In the genomic region with DNA sequence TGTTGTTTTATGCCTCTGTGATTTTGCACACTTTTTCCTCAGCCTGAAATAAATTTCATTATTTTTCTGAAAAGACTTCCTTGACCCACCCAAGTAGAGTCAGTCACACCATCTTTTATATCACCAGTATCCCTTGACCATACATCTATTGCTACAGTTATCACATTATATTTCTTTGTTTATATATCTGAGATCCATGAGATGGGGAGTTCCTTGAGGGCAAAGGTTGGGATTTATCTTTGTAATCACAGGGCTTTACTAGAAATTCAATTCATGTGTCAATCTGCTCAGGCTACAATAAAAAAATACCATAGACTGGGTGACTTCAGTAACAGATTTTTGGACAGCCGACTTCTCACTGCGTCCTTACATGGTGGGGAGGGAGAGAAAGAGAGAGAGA, we compare ENCODE assay signal across 28 cellular contexts.
"Had no signal": no experiment of that assay in that cellular context is flagged by ENCODE, and none has a peak within 500 bp of the region (broad histone marks: within the 10 kb centered on the region; RNA-seq: fewer than 3 reads in every experiment).

No MANE protein-coding gene starts in this region.

- H3K4me3 Mint-ChIP-seq: naive thymus-derived CD8-positive, alpha-beta T cell; natural killer cell treated with Interleukin-12 subunit alpha and Interleukin-12 subunit beta and Interleukin-15 and Interleukin-18, amount 100 ng/mL, for 72 hours; neural progenitor cell; stimulated activated effector memory CD8-positive, alpha-beta T cell treated with anti-CD3 and anti-CD28 coated beads, Interleukin-12 subunit alpha, Interleukin-12 subunit beta, amount 100 ng/mL, for 72 hours; stimulated activated naive B cell treated with anti-CD40 and anti-IgM and Interleukin-4, amounts not matched to agents 10 μg/mL and 1 μg/mL and 100 μg/mL, for 72 hours; stimulated activated naive CD8-positive, alpha-beta T cell treated with anti-CD3 and anti-CD28 coated beads, Interleukin-15, Interleukin-2, amounts not matched to agents 100 ng/mL and 50 ng/mL, for 24 hours had no signal

- H3K27me3 Mint-ChIP-seq: naive thymus-derived CD8-positive, alpha-beta T cell; natural killer cell treated with Interleukin-12 subunit alpha and Interleukin-12 subunit beta and Interleukin-15 and Interleukin-18, amount 100 ng/mL, for 72 hours; progenitor cell of endocrine pancreas; stimulated activated naive B cell treated with anti-CD40 and anti-IgM and Interleukin-4, amounts not matched to agents 10 μg/mL and 1 μg/mL and 100 μg/mL, for 72 hours; stimulated activated naive CD8-positive, alpha-beta T cell treated with anti-CD3 and anti-CD28 coated beads, Interleukin-15, Interleukin-2, amounts not matched to agents 100 ng/mL and 50 ng/mL, for 24 hours had no signal

- DNase-seq: naive thymus-derived CD8-positive, alpha-beta T cell; occipital lobe; ovary; posterior cingulate gyrus; psoas muscle; right cardiac atrium; right lobe of liver; sigmoid colon; small intestine; stimulated activated CD4-positive, alpha-beta T cell treated with anti-CD3 and anti-CD28 coated beads, Interleukin-15, amount 100 ng/mL, for 24 hours; stimulated activated CD4-positive, alpha-beta T cell treated with anti-CD3 and anti-CD28 coated beads, Interleukin-2, amount 100 ng/mL, for 24 hours; stimulated activated CD4-positive, alpha-beta T cell treated with anti-CD3 and anti-CD28 coated beads, Interleukin-2, amount 100 ng/mL, for 48 hours; stimulated activated CD4-positive, alpha-beta T cell treated with anti-CD3 and anti-CD28 coated beads, Interleukin-4, amount 100 ng/mL, for 24 hours; stimulated activated naive B cell treated with anti-CD40 and anti-IgM and Interleukin-4, amounts not matched to agents 10 μg/mL and 1 μg/mL and 100 μg/mL, for 72 hours; stimulated activated naive CD4-positive, alpha-beta T cell treated with Interleukin-2 at 50 U/mL for 16 hours; substantia nigra; testis; tibial artery; trophoblast cell; upper lobe of left lung had no signal

- H3K27ac ChIP-seq: neural progenitor cell, ovary, parathyroid adenoma, psoas muscle, right lobe of liver, sigmoid colon, suprapubic skin, testis, tibial artery, upper lobe of left lung, vagina had no signal

- H3K36me3 ChIP-seq: neural progenitor cell, ovary, right lobe of liver, sigmoid colon, suprapubic skin, tibial artery, vagina had no signal

- H3K9me3 Mint-ChIP-seq: naive thymus-derived CD8-positive, alpha-beta T cell; natural killer cell treated with Interleukin-12 subunit alpha and Interleukin-12 subunit beta and Interleukin-15 and Interleukin-18, amount 100 ng/mL, for 72 hours; stimulated activated effector memory CD8-positive, alpha-beta T cell treated with anti-CD3 and anti-CD28 coated beads, Interleukin-12 subunit alpha, Interleukin-12 subunit beta, amount 100 ng/mL, for 72 hours; stimulated activated naive CD8-positive, alpha-beta T cell treated with anti-CD3 and anti-CD28 coated beads, Interleukin-15, Interleukin-2, amounts not matched to agents 100 ng/mL and 50 ng/mL, for 24 hours had no signal

- H3K4me1 ChIP-seq: neural progenitor cell, parathyroid adenoma, psoas muscle, right lobe of liver, sigmoid colon, suprapubic skin, testis, tibial artery, upper lobe of left lung, vagina had no signal

- H3K27ac Mint-ChIP-seq: neural progenitor cell; progenitor cell of endocrine pancreas; stimulated activated effector memory CD8-positive, alpha-beta T cell treated with anti-CD3 and anti-CD28 coated beads, Interleukin-12 subunit alpha, Interleukin-12 subunit beta, amount 100 ng/mL, for 72 hours; stimulated activated naive B cell treated with anti-CD40 and anti-IgM and Interleukin-4, amounts not matched to agents 10 μg/mL and 1 μg/mL and 100 μg/mL, for 72 hours; stimulated activated naive CD8-positive, alpha-beta T cell treated with anti-CD3 and anti-CD28 coated beads, Interleukin-15, Interleukin-2, amounts not matched to agents 100 ng/mL and 50 ng/mL, for 24 hours had no signal

- ATAC-seq: naive thymus-derived CD8-positive, alpha-beta T cell; natural killer cell treated with Interleukin-12 subunit alpha and Interleukin-12 subunit beta and Interleukin-15 and Interleukin-18, amount 100 ng/mL, for 72 hours; psoas muscle; right cardiac atrium; right lobe of liver; stimulated activated effector memory CD8-positive, alpha-beta T cell treated with anti-CD3 and anti-CD28 coated beads, Interleukin-12 subunit alpha, Interleukin-12 subunit beta, amount 100 ng/mL, for 72 hours; stimulated activated naive B cell treated with anti-CD40 and anti-IgM and Interleukin-4, amounts not matched to agents 10 μg/mL and 1 μg/mL and 100 μg/mL, for 72 hours had no signal

- H3K9me3 ChIP-seq: ovary, psoas muscle, right lobe of liver, sigmoid colon, suprapubic skin, testis, tibial artery, upper lobe of left lung, vagina had no signal

- H3K36me3 Mint-ChIP-seq: neural progenitor cell had no signal

- H3K27me3 ChIP-seq: neural progenitor cell, ovary, right lobe of liver, sigmoid colon, suprapubic skin, testis, tibial artery, upper lobe of left lung, vagina had no signal

- H3K4me3 ChIP-seq: neural progenitor cell, ovary, psoas muscle, right lobe of liver, sigmoid colon, suprapubic skin, testis, tibial artery, upper lobe of left lung, vagina had no signal
